Comparison of ENCODE assay signal across 22 cellular contexts in genomic region chr16:8812162-8812843, GRCh38.
"Had no signal": no experiment of that assay in that cellular context is flagged by ENCODE, and none has a peak within 500 bp of the region (broad histone marks: within the 10 kb centered on the region; RNA-seq: fewer than 3 reads in every experiment).

No MANE protein-coding gene starts in this region.

- ATAC-seq: activated naive CD4-positive, alpha-beta T cell treated with anti-CD3 and anti-CD28 coated beads, Interleukin-2, amount 50 U/mL, for 72 hours; gastroesophageal sphincter; left ventricle myocardium superior; pancreas; sciatic nerve; WTC11 had no signal

- DNase-seq: activated CD4-positive, alpha-beta T cell treated with anti-CD3 and anti-CD28 coated beads, Interleukin-2, amount 50 U/mL, for 4 hours; aorta; central memory CD4-positive, alpha-beta T cell; effector memory CD4-positive, alpha-beta T cell; esophagus squamous epithelium; left ventricle myocardium superior; mammary epithelial cell; nephron progenitor cell; pancreas; small intestine; stimulated activated CD4-positive, alpha-beta T cell treated with anti-CD3 and anti-CD28 coated beads, Interleukin-15, amount 100 ng/mL, for 24 hours; stimulated activated naive CD4-positive, alpha-beta T cell; T1000; testis; upper lobe of left lung had no signal

- H3K27me3 ChIP-seq: esophagus squamous epithelium, gastroesophageal sphincter, pancreas, testis, upper lobe of left lung had no signal

- H3K4me3 ChIP-seq: esophagus squamous epithelium, gastroesophageal sphincter, pancreas, testis, upper lobe of left lung had no signal

- H3K27ac ChIP-seq: gastroesophageal sphincter, pancreas, testis, upper lobe of left lung had no signal

- H3K9me3 ChIP-seq: esophagus squamous epithelium, gastroesophageal sphincter, pancreas, testis, upper lobe of left lung had no signal

- H3K27ac Mint-ChIP-seq: nephron progenitor cell; T-helper 1 cell treated with Interleukin-12 subunit alpha and Interleukin-12 subunit beta and Interleukin-4 antibody, amounts not matched to agents 30 μg/mL and 1 μg/mL, for 36 hours; WTC11 had no signal

- FAIRE-seq: colon, pancreas, small intestine had no signal

- H3K4me1 ChIP-seq: gastroesophageal sphincter, testis, upper lobe of left lung had no signal

- H3K9me3 Mint-ChIP-seq: activated naive CD4-positive, alpha-beta T cell treated with anti-CD3 and anti-CD28 coated beads, Interleukin-2, amount 50 U/mL, for 72 hours; brain; nephron progenitor cell; T-helper 1 cell treated with Interleukin-12 subunit alpha and Interleukin-12 subunit beta and Interleukin-4 antibody, amounts not matched to agents 30 μg/mL and 1 μg/mL, for 36 hours; WTC11 had no signal

- H3K27me3 Mint-ChIP-seq: brain had no signal

- H3K4me1 Mint-ChIP-seq: nephron progenitor cell, WTC11 had no signal

- H3K4me3 Mint-ChIP-seq: brain; nephron progenitor cell; T-helper 1 cell treated with Interleukin-12 subunit alpha and Interleukin-12 subunit beta and Interleukin-4 antibody, amounts not matched to agents 30 μg/mL and 1 μg/mL, for 36 hours; WTC11 had no signal
